In the genomic region with DNA sequence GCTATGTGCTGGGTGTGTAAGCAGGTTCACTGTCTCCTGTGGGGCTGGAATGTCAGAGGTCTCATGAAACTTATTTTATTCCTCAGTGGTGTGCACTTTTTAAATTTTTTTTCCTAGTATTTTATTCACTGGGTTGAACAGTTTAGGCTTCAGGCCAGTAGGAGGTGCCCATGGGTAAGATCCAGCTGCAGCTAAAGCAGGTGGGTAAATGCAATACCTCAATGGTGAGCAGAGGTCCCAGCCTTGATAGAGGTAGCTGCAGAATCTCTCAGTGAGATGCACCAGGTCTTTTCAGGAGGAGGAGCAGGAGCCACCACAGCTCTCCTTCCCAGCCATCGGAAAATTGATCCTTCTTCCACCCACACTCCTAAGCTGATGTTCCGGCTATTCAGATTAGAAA, we compare ENCODE assay signal across 9 cellular contexts. TPM values are rescaled to one million over a fixed set of nuclear protein-coding genes. Genes with fewer than 3 reads are reported as not detected.
DNase-seq lines count a peak whose midpoint lies in the region; ATAC-seq and TF ChIP-seq lines count a peak whose summit lies in the region.
"Had no signal": no experiment of that assay in that cellular context is flagged by ENCODE, and none has a peak within 500 bp of the region (broad histone marks: within the 10 kb centered on the region; RNA-seq: fewer than 3 reads in every experiment).

No MANE protein-coding gene starts in this region.

- no peak overlapping the region for H3K9ac ChIP-seq in smooth muscle cell (ENCODE audit: low read depth)

- no peak overlapping the region for H3K4me3 Mint-ChIP-seq in glutamatergic neuron (ENCODE audit: unreplicated experiment)

- no peaks in the 10 kb centered on the region for H3K9me3 ChIP-seq in smooth muscle cell (replicated peaks; ENCODE audit: low read depth)

- H3K4me3 ChIP-seq in fibroblast of mammary gland (ENCODE audit: control insufficient read depth, low read depth, low read length): no peak overlapping the region
- no peak overlapping the region for H3K4me3 ChIP-seq in smooth muscle cell

- ATAC-seq in GM19372 (IDR thresholded peaks at IDR 0.05; ENCODE audit: low read depth, unreplicated experiment) (peak; percentile 48), Right ventricle myocardium superior (ENCODE audit: poor library complexity) (no peak), GM21529 (IDR thresholded peaks at IDR 0.05; ENCODE audit: unreplicated experiment) (no peak)

- no peak overlapping the region for H3K27ac ChIP-seq in smooth muscle cell (ENCODE audit: low read depth)

- 52% methylated on average over 2 of the region's 2 CpGs for WGBS in smooth muscle cell (ENCODE audit: low lambda C conversion rate)

- no peak overlapping the region for H3K4me2 ChIP-seq in smooth muscle cell

- intact Hi-C loops in Right ventricle myocardium superior (cut with DNase I): no loop called here

- no peaks in the 10 kb centered on the region for H4K20me1 ChIP-seq in smooth muscle cell (ENCODE audit: low read depth)

- in situ Hi-C loops in ACHN (cut with HindIII; ENCODE audit: low pct_ligation_motif_present, low pct_unique_long_range_greater_than_20kb, low sequenced_read_pairs): no loop called here

- no peaks in the 10 kb centered on the region for H3F3A ChIP-seq in smooth muscle cell (ENCODE audit: low read depth)

- H3K4me1 ChIP-seq in smooth muscle cell (ENCODE audit: low read depth): no peaks in the 10 kb centered on the region

- no peaks in the 10 kb centered on the region for H3K4me1 Mint-ChIP-seq in glutamatergic neuron (ENCODE audit: low read depth, unreplicated experiment)

- H3K27me3 ChIP-seq in smooth muscle cell (ENCODE audit: low read depth): no peaks in the 10 kb centered on the region

- no peaks in the 10 kb centered on the region for H3K36me3 Mint-ChIP-seq in glutamatergic neuron (ENCODE audit: unreplicated experiment)

- peaks cover 3% of the 10 kb centered on the region for H3K9me3 Mint-ChIP-seq in glutamatergic neuron (ENCODE audit: unreplicated experiment)

- TF ChIP-seq CTCF in fibroblast of mammary gland (conservative IDR thresholded peaks at IDR 0.05; ENCODE audit: control insufficient read depth, insufficient read depth, low read depth, low read length): peak; percentile 10
- no peak for TF ChIP-seq CTCF in glutamatergic neuron (IDR thresholded peaks at IDR 0.05; ENCODE audit: partially characterized antibody, unreplicated experiment)
- TF ChIP-seq CTCF in smooth muscle cell (IDR thresholded peaks at IDR 0.05; ENCODE audit: borderline replicate concordance, insufficient read depth, poor library complexity, severe bottlenecking): no peak

- peaks cover 2% of the 10 kb centered on the region for H3K27me3 Mint-ChIP-seq in glutamatergic neuron (ENCODE audit: unreplicated experiment)

- H2AFZ ChIP-seq in smooth muscle cell (ENCODE audit: low read depth): no peak overlapping the region

- no peaks in the 10 kb centered on the region for H3K36me3 ChIP-seq in smooth muscle cell (ENCODE audit: low read depth)

- no peak overlapping the region for H3K27ac Mint-ChIP-seq in glutamatergic neuron (ENCODE audit: unreplicated experiment)

- H3K79me2 ChIP-seq in smooth muscle cell (ENCODE audit: low read depth): no peaks in the 10 kb centered on the region

- DNase-seq in ACHN (peak; percentile 25), T follicular helper cell (ENCODE audit: low read depth) (peak; percentile 12), fibroblast of mammary gland (ENCODE audit: low read depth) (no peak), glutamatergic neuron (no peak), smooth muscle cell (lab: John Stamatoyannopoulos, UW; ENCODE audit: unreplicated experiment) (no peak), Right ventricle myocardium superior (no peak)
- DNase-seq: cortex of kidney had no signal

RNA-seq across cellular contexts. Expression of gene OR6N2, which starts 12.6 kb away (rescaled TPM):
- total RNA-seq in glutamatergic neuron (ENCODE audit: unreplicated experiment) (not detected), smooth muscle cell (not detected in 2 replicates), Right ventricle myocardium superior (not detected)
- not detected in 2 replicates for polyA plus RNA-seq in smooth muscle cell

RNA-seq across cellular contexts. Expression of gene OR6N1, which starts 21.6 kb away (rescaled TPM):
- total RNA-seq in glutamatergic neuron (ENCODE audit: unreplicated experiment) (not detected), smooth muscle cell (not detected in 2 replicates), Right ventricle myocardium superior (not detected)
- polyA plus RNA-seq in smooth muscle cell: not detected in 2 replicates

RNA-seq across cellular contexts. Expression of gene MNDA, which starts 37.5 kb away (rescaled TPM):
- total RNA-seq in glutamatergic neuron (ENCODE audit: unreplicated experiment) (not detected), smooth muscle cell (0.09 TPM in 1 of 2 replicates, not detected in the other), Right ventricle myocardium superior (2.9 TPM)
- polyA plus RNA-seq in smooth muscle cell: 0.39 TPM in 1 of 2 replicates, not detected in the other

RNA-seq across cellular contexts. Expression of gene OR6K6, which starts 39.1 kb away (rescaled TPM):
- total RNA-seq in glutamatergic neuron (ENCODE audit: unreplicated experiment) (not detected), smooth muscle cell (not detected in 2 replicates), Right ventricle myocardium superior (not detected)
- not detected in 2 replicates for polyA plus RNA-seq in smooth muscle cell

Comparison
In these comparisons a context has a peak if more than half of its experiments do, and no peak if none do; other contexts are left out.
1. DNase-seq: peak in ACHN (single experiment) and T follicular helper cell (single experiment); none in fibroblast of mammary gland (single experiment), glutamatergic neuron (single experiment), smooth muscle cell (single experiment) and Right ventricle myocardium superior (single experiment).